Comparison of ENCODE assay signal across 10 cellular contexts in the genomic region with DNA sequence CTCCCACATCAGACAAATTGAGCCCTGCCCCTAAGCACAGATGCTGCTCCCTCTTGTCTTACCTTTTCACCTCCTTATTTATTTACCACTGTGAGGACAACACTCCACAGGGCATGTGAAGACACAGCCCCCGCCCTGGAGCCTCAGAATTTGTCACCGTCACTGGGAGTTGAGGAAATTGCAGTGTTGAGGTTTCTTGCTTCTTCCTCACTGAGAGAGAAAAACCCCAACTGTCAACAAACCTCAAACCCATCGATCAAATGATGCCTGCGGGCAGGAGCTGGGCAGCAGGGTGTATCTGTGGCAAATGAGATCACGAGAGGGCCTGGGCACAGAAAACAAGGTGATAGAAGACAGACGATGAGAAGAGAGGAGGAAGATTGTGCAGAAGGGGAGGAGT. TPM values are rescaled to one million over a fixed set of nuclear protein-coding genes. Genes with fewer than 3 reads are reported as not detected.
DNase-seq lines count a peak whose midpoint lies in the region; ATAC-seq and TF ChIP-seq lines count a peak whose summit lies in the region.
"Had no signal": no experiment of that assay in that cellular context is flagged by ENCODE, and none has a peak within 500 bp of the region (broad histone marks: within the 10 kb centered on the region; RNA-seq: fewer than 3 reads in every experiment).

No MANE protein-coding gene starts in this region.

- peak overlapping the region; percentile 20 for H3K4me3 Mint-ChIP-seq in activated naive CD4-positive, alpha-beta T cell treated with anti-CD3 and anti-CD28 coated beads, Interleukin-2, amount 10 ng/mL, durations not matched to agents 7 days and 5 days

- peak; percentile 57 for DNase-seq in GM12865 (ENCODE audit: low read depth)
- peak; percentile 96 for DNase-seq in NOMO-1 treated with DMSO at 0.1 percent for 48 hours (lab: John Stamatoyannopoulos, UW; ENCODE audit: unreplicated experiment)
- peak; percentile 69 for DNase-seq in activated naive CD4-positive, alpha-beta T cell treated with anti-CD3 and anti-CD28 coated beads, Interleukin-2, amount 10 ng/mL, durations not matched to agents 7 days and 5 days
- DNase-seq in psoas muscle = no peak
- DNase-seq in 8988T = no peak
- DNase-seq in anterior cingulate cortex (lab: John Stamatoyannopoulos, UW) = no peak
- DNase-seq: body of pancreas had no signal

- peak overlapping the region; percentile 30 for H3K27ac ChIP-seq in psoas muscle
- H3K27ac ChIP-seq: body of pancreas had no signal

- intact Hi-C loops in psoas muscle (cut with DNase I) = loop anchor here (1.0 to 5.0 kb wide), 4 partner anchors 74 to 219 kb away; no protein-coding TSS in a partner anchor

- H3K36me3 ChIP-seq in psoas muscle (ENCODE audit: insufficient read depth in 1 of 2, low read depth in 1 of 2) = no peaks in the 10 kb centered on the region
- H3K36me3 ChIP-seq: Peyer's patch had no signal

- no peak for ATAC-seq in psoas muscle
- ATAC-seq in GM21367 (IDR thresholded peaks at IDR 0.05; ENCODE audit: unreplicated experiment) = no peak
- ATAC-seq: body of pancreas had no signal

- H3K27me3 ChIP-seq in psoas muscle (ENCODE audit: insufficient read depth in 3 of 3, low read length in 2 of 3) = no peaks in the 10 kb centered on the region
- H3K27me3 ChIP-seq: body of pancreas, Peyer's patch had no signal

- peaks cover 47% of the 10 kb centered on the region for H3K4me1 Mint-ChIP-seq in activated naive CD4-positive, alpha-beta T cell treated with anti-CD3 and anti-CD28 coated beads, Interleukin-2, amount 10 ng/mL, durations not matched to agents 7 days and 5 days

- no peaks in the 10 kb centered on the region for H3K4me1 ChIP-seq in psoas muscle
- H3K4me1 ChIP-seq: body of pancreas, Peyer's patch had no signal

- peaks cover 11% of the 10 kb centered on the region for H3K36me3 Mint-ChIP-seq in activated naive CD4-positive, alpha-beta T cell treated with anti-CD3 and anti-CD28 coated beads, Interleukin-2, amount 10 ng/mL, durations not matched to agents 7 days and 5 days

- TF ChIP-seq CTCF in GM12865 (IDR thresholded peaks at IDR 0.05; ENCODE audit: insufficient read depth, low read depth, low read length, missing control alignments) (no peak), psoas muscle (IDR thresholded peaks at IDR 0.05) (no peak)

- no peaks in the 10 kb centered on the region for H3K9me3 ChIP-seq in psoas muscle
- H3K9me3 ChIP-seq: body of pancreas, Peyer's patch had no signal

- H3K4me3 ChIP-seq in GM12865 (ENCODE audit: low read depth, low read length) (no peak overlapping the region), psoas muscle (no peak overlapping the region)
- H3K4me3 ChIP-seq: body of pancreas, Peyer's patch, skin epidermis had no signal

- peak overlapping the region; percentile 84 for H3K27ac Mint-ChIP-seq in activated naive CD4-positive, alpha-beta T cell treated with anti-CD3 and anti-CD28 coated beads, Interleukin-2, amount 10 ng/mL, durations not matched to agents 7 days and 5 days

- CTCF ChIA-PET in activated naive CD4-positive, alpha-beta T cell treated with anti-CD3 and anti-CD28 coated beads, Interleukin-2, amount 10 ng/mL, durations not matched to agents 7 days and 5 days (lab: Charles Lee) = interaction anchor here (1.0 to 8.8 kb wide), 6 partner anchors 37 to 330 kb away, joined by 3 to 104 read pairs (median 3); no protein-coding TSS in a partner anchor

- peaks cover 27% of the 10 kb centered on the region for H3K27me3 Mint-ChIP-seq in activated naive CD4-positive, alpha-beta T cell treated with anti-CD3 and anti-CD28 coated beads, Interleukin-2, amount 10 ng/mL, durations not matched to agents 7 days and 5 days

- WGBS in psoas muscle, 3 donors = 66 to 71% (median 68%) methylated on average over 6 of the region's 6 CpGs

- H3K9me3 Mint-ChIP-seq in activated naive CD4-positive, alpha-beta T cell treated with anti-CD3 and anti-CD28 coated beads, Interleukin-2, amount 10 ng/mL, durations not matched to agents 7 days and 5 days = peaks cover 12% of the 10 kb centered on the region

RNA-seq across cellular contexts. Expression of a gene that starts 30.5 kb away (rescaled TPM):
- 1 to 10 TPM; 5.2 to 8.2 (median 6.5) TPM for total RNA-seq in psoas muscle
- 1 to 10 TPM; 1.9 to 3.1 (median 2.8) TPM for polyA plus RNA-seq in psoas muscle

Comparison
In these comparisons a context has a peak if more than half of its experiments do, and no peak if none do; other contexts are left out.
1. DNase-seq: peak in GM12865 (single experiment), NOMO-1 treated with DMSO at 0.1 percent for 48 hours (single experiment) and activated naive CD4-positive, alpha-beta T cell treated with anti-CD3 and anti-CD28 coated beads, Interleukin-2, amount 10 ng/mL, durations not matched to agents 7 days and 5 days (single experiment); none in psoas muscle (0 of 2), 8988T (single experiment) and anterior cingulate cortex (0 of 58).